Comparison of ENCODE assay signal across 16 cellular contexts in genomic region chr12:45490232-45490881, GRCh38.
DNase-seq lines count a peak whose midpoint lies in the region; ATAC-seq and TF ChIP-seq lines count a peak whose summit lies in the region.
"Had no signal": no experiment of that assay in that cellular context is flagged by ENCODE, and none has a peak within 500 bp of the region (broad histone marks: within the 10 kb centered on the region; RNA-seq: fewer than 3 reads in every experiment).

No MANE protein-coding gene starts in this region.

- intact Hi-C loops in OCI-LY7 (cut with micrococcal nuclease; ENCODE audit: unreplicated experiment): no loop called here
- intact Hi-C loops in left lung (cut with DNase I): no loop called here

- no peaks in the 10 kb centered on the region for H4K20me1 ChIP-seq in OCI-LY7 (ENCODE audit: insufficient read depth, low read length)
- H4K20me1 ChIP-seq: BLaER1 had no signal

- H3K4me3 ChIP-seq in OCI-LY7 (ENCODE audit: low read depth, low read length, poor library complexity, severe bottlenecking) (no peak overlapping the region), left lung (no peak overlapping the region)
- H3K4me3 ChIP-seq: BLaER1, SK-N-MC had no signal

- no TSS peak for BruUV-seq in OCI-LY7 (replicated peaks; lab: Mats Ljungman, UMichigan)

- no peaks in the 10 kb centered on the region for H3K36me3 ChIP-seq in OCI-LY7 (ENCODE audit: insufficient read depth, low read length)
- H3K36me3 ChIP-seq in left lung: no peaks in the 10 kb centered on the region
- H3K36me3 ChIP-seq: BLaER1 had no signal

- peak; percentile 25; the same call in 1 of the 2 replicates for TF ChIP-seq CTCF in C4-2B (conservative IDR thresholded peaks at IDR 0.05)
- 0 out of 2 replicates have a peak, but pooled peaks have one; percentile 19 for TF ChIP-seq CTCF in OCI-LY7 (conservative IDR thresholded peaks at IDR 0.05; ENCODE audit: low read length)
- TF ChIP-seq CTCF in left lung (IDR thresholded peaks at IDR 0.05): no peak

- ATAC-seq in esophagus mucosa: peak; percentile 73
- ATAC-seq in left lung: no peak
- ATAC-seq: T-cell had no signal

- no peaks in the 10 kb centered on the region for H3K9me2 ChIP-seq in OCI-LY7 (ENCODE audit: insufficient read depth, low read length)

- H3K9me3 ChIP-seq in OCI-LY7 (ENCODE audit: low read length) (no peaks in the 10 kb centered on the region), left lung (no peaks in the 10 kb centered on the region)
- H3K9me3 ChIP-seq: BLaER1 had no signal

- POLR2A ChIA-PET in OCI-LY7 (lab: Charles Lee): interaction anchor here (0.5 to 0.7 kb wide), 4 partner anchors 13 to 356 kb away, joined by 3 to 4 read pairs (median 3); no protein-coding TSS in a partner anchor

- H2AFZ ChIP-seq in OCI-LY7 (ENCODE audit: low read length): no peak overlapping the region

- H3K27ac ChIP-seq in C4-2B: no peak overlapping the region
- no peak overlapping the region for H3K27ac ChIP-seq in OCI-LY7 (ENCODE audit: low read depth, low read length, poor library complexity, severe bottlenecking)
- no peak overlapping the region for H3K27ac ChIP-seq in left lung
- H3K27ac ChIP-seq: BLaER1, SK-N-MC had no signal

- H3K79me2 ChIP-seq in OCI-LY7 (ENCODE audit: insufficient read depth, low read depth, low read length): no peaks in the 10 kb centered on the region

- H3K4me1 ChIP-seq in OCI-LY7 (ENCODE audit: insufficient read depth, low read length, poor library complexity, severe bottlenecking) (no peaks in the 10 kb centered on the region), left lung (no peaks in the 10 kb centered on the region)
- H3K4me1 ChIP-seq: BLaER1 had no signal

- H3K27me3 ChIP-seq in left lung: no peaks in the 10 kb centered on the region
- H3K27me3 ChIP-seq: BLaER1 had no signal

- DNase-seq in HCEC 1CT: peak; percentile 1
- no peak for DNase-seq in OCI-LY7 (ENCODE audit: low spot score)
- DNase-seq in activated gamma-delta T cell (lab: John Stamatoyannopoulos, UW): no peak
- DNase-seq in occipital lobe (lab: John Stamatoyannopoulos, UW): no peak
- no peak for DNase-seq in left lung
- no peak for DNase-seq in NCI-H1417 treated with DMSO at 0.1 percent for 48 hours (lab: John Stamatoyannopoulos, UW)
- DNase-seq: CD8-positive, alpha-beta memory T cell; MV-4-11; NCI-H1930; NCI-H2171; NCI-H446; T-cell had no signal

- CTCF ChIA-PET in OCI-LY7 (lab: Charles Lee; ENCODE audit: unreplicated experiment): no interaction called here

- H3K4me2 ChIP-seq in OCI-LY7 (ENCODE audit: low read length): no peak overlapping the region
- H3K4me2 ChIP-seq: BLaER1 had no signal

Comparison
In these comparisons a context has a peak if more than half of its experiments do, and no peak if none do; other contexts are left out.
1. CTCF ChIP-seq: peak in C4-2B (single experiment) and OCI-LY7 (single experiment); none in left lung (0 of 2).